9 cellular contexts compared by ENCODE assay signal in the genomic region with DNA sequence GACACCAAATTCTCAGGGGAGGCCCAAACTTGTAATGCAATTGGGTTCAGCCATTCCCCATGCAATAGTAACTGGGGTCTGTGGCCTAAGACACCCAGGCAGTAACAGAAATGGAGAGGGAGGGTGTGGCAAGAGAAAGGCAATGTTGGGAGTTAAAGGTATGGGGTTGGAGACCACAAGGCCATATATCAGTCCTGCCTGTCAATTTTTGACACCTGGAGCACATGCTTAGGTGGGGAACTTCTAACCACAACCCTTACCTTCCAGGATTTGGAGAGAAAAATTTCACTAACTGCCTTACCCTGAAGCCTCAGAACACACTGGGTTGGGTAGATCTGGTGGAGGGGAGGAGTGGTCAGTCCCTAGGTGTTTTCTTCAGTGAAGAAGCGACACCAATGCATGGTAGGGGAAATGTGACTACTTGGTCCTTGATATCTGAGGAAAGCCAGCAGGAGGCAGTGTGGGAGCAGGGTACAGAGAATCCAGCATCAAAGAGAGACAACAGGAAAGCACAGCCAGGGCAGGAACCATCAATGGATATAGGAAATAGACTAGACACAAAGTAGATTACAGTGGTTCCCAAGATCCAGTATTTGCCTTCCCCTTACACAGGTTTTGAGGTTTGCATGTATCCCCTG. TPM values are rescaled to one million over a fixed set of nuclear protein-coding genes. Genes with fewer than 3 reads are reported as not detected.
DNase-seq lines count a peak whose midpoint lies in the region; ATAC-seq, FAIRE-seq and TF ChIP-seq lines count a peak whose summit lies in the region.
"Had no signal": no experiment of that assay in that cellular context is flagged by ENCODE, and none has a peak within 500 bp of the region (broad histone marks: within the 10 kb centered on the region; RNA-seq: fewer than 3 reads in every experiment).

No MANE protein-coding gene starts in this region.

- peak in 8 of 11 experiments; percentile 15 to 57 (median 42) for TF ChIP-seq CTCF in spleen (IDR thresholded peaks at IDR 0.05 in 8 of 11, conservative IDR thresholded peaks at IDR 0.05 in 3 of 11)

- peaks cover 11% of the 10 kb centered on the region for H3K36me3 Mint-ChIP-seq in central memory CD8-positive, alpha-beta T cell (ENCODE audit: insufficient read depth)

- intact Hi-C loops in spleen (cut with DNase I; ENCODE audit: low total_unique reads) = no loop called here

- no peaks in the 10 kb centered on the region for H3K27me3 Mint-ChIP-seq in central memory CD8-positive, alpha-beta T cell

- peaks cover 20% of the 10 kb centered on the region for H3K4me1 Mint-ChIP-seq in central memory CD8-positive, alpha-beta T cell

- no peaks in the 10 kb centered on the region for H3K9me3 ChIP-seq in spleen
- H3K9me3 ChIP-seq: BLaER1 had no signal

- peaks cover 0 to 72% (median 27%) of the 10 kb centered on the region in 6 donors for H3K36me3 ChIP-seq in spleen

- no peak overlapping the region for H3K27ac ChIP-seq in spleen
- H3K27ac ChIP-seq: BLaER1 had no signal

- DNase-seq in NCI-H146 (lab: John Stamatoyannopoulos, UW) (peak; percentile 42), NCI-H146 treated with DMSO at 0.1 percent for 48 hours (lab: John Stamatoyannopoulos, UW; ENCODE audit: unreplicated experiment) (no peak), T-helper 22 cell (ENCODE audit: low read depth) (peak; percentile 14), spleen (no peak), KG1 (lab: John Stamatoyannopoulos, UW) (no peak), RCC 7860 (ENCODE audit: low spot score) (no peak), HuH-7 (ENCODE audit: low spot score) (no peak)
- peak; percentile 25 to 36 for DNase-seq in central memory CD8-positive, alpha-beta T cell (ENCODE audit: low spot score in 2 of 2)

- H3K27ac Mint-ChIP-seq in central memory CD8-positive, alpha-beta T cell (ENCODE audit: low read depth) = no peak overlapping the region

- no peak for TF ChIP-seq POLR2A in spleen (IDR thresholded peaks at IDR 0.05)

- no peak overlapping the region for H3K4me3 ChIP-seq in spleen
- H3K4me3 ChIP-seq: BLaER1 had no signal

- H3K4me1 ChIP-seq in spleen = peaks cover 0 to 17% (median 0%) of the 10 kb centered on the region in 6 donors

- 60 to 96% (median 88%) methylated on average over 1 of the region's 1 CpG for WGBS in spleen, 5 donors

- no peaks in the 10 kb centered on the region for H3K9me3 Mint-ChIP-seq in central memory CD8-positive, alpha-beta T cell

- FAIRE-seq in RCC 7860 (lab: Jason Lieb, UNC) = no peak

- peak; percentile 43 for ATAC-seq in central memory CD8-positive, alpha-beta T cell (replicated peaks; ENCODE audit: extremely low read depth, poor library complexity, severe bottlenecking)

- no peak overlapping the region for H3K4me3 Mint-ChIP-seq in central memory CD8-positive, alpha-beta T cell

- no peaks in the 10 kb centered on the region for H3K27me3 ChIP-seq in spleen (replicated peaks in 1 of 7)
- H3K27me3 ChIP-seq: BLaER1 had no signal

RNA-seq across cellular contexts. Expression of a gene that starts 6.8 kb away (rescaled TPM):
- 1 to 10 TPM; 2.9 to 6.8 (median 4.7) TPM for total RNA-seq in spleen
- polyA plus RNA-seq in spleen = under 1 TPM; 0.35 to 0.83 (median 0.46) TPM

RNA-seq across cellular contexts. Expression of a gene that starts 18.9 kb away (rescaled TPM):
- 10 to 100 TPM; 11.3 to 21.5 (median 15.9) TPM for total RNA-seq in spleen
- polyA plus RNA-seq in spleen = 1 to 10 TPM; 5.3 to 8.6 (median 6.4) TPM

RNA-seq across cellular contexts. Expression of a gene that starts 19.3 kb away (rescaled TPM):
- total RNA-seq in spleen = 10 to 100 TPM in 4 of 7 donors, 1 to 10 TPM in 3; 5.9 to 19.7 (median 11.3) TPM
- 10 to 100 TPM in 1 of 3 donors, 1 to 10 TPM in 2; 7.6 to 11.5 (median 8.8) TPM for polyA plus RNA-seq in spleen

RNA-seq across cellular contexts. Expression of a gene that starts 39.6 kb away (rescaled TPM):
- 100 to 1,000 TPM; 124 to 531 (median 334) TPM for total RNA-seq in spleen
- 100 to 1,000 TPM; 115 to 209 (median 202) TPM for polyA plus RNA-seq in spleen

Comparison
In these comparisons a context has a peak if more than half of its experiments do, and no peak if none do; other contexts are left out.
1. DNase-seq: peak in NCI-H146 (single experiment), T-helper 22 cell (single experiment) and central memory CD8-positive, alpha-beta T cell (2 of 2); none in NCI-H146 treated with DMSO at 0.1 percent for 48 hours (single experiment), spleen (single experiment), KG1 (single experiment), RCC 7860 (single experiment) and HuH-7 (single experiment).